8 cellular contexts compared by ENCODE assay signal in genomic region chr2:60552851-60553495, GRCh38. TPM values are rescaled to one million over a fixed set of nuclear protein-coding genes. Genes with fewer than 3 reads are reported as not detected.
DNase-seq lines count a peak whose midpoint lies in the region; ATAC-seq and TF ChIP-seq lines count a peak whose summit lies in the region.

No MANE protein-coding gene starts in this region.

- H3K4me3 ChIP-seq in BLaER1 treated with 17β-estradiol and CSF1 and Interleukin-3, amounts not matched to agents 10 nM and 100 nM: peak overlapping the region; percentile 72 to 95 (median 88)
- H3K4me3 ChIP-seq in Karpas-422 (ENCODE audit: low read length) (peak overlapping the region; percentile 82), dorsolateral prefrontal cortex (peak overlapping the region; percentile 48 to 91 (median 76))

- H3K9me3 ChIP-seq in BLaER1 treated with 17β-estradiol and CSF1 and Interleukin-3, amounts not matched to agents 10 nM and 100 nM (replicated peaks in 1 of 11): no peaks in the 10 kb centered on the region
- H3K9me3 ChIP-seq in Karpas-422 (ENCODE audit: low read length): no peaks in the 10 kb centered on the region

- H3K4me2 ChIP-seq in BLaER1 treated with 17β-estradiol and CSF1 and Interleukin-3, amounts not matched to agents 10 nM and 100 nM: peak overlapping the region; percentile 83 to 98 (median 95)
- H3K4me2 ChIP-seq in Karpas-422 (ENCODE audit: low read depth, low read length, poor library complexity, severe bottlenecking): peak overlapping the region; percentile 87

- H3K4me3 Mint-ChIP-seq in natural killer cell: peak overlapping the region; percentile 91

- peaks cover 40 to 55% of the 10 kb centered on the region in 2 donors for H3K27me3 Mint-ChIP-seq in natural killer cell (ENCODE audit: low read depth in 2 of 2)

- H4K20me1 ChIP-seq in BLaER1 treated with 17β-estradiol and CSF1 and Interleukin-3, amounts not matched to agents 10 nM and 100 nM: peaks cover 0 to 6% (median 0%) of the 10 kb centered on the region in 11 experiments; a peak in 1 of 22 replicates
- peaks cover 2% of the 10 kb centered on the region; the same call in 1 of the 2 replicates for H4K20me1 ChIP-seq in Karpas-422 (ENCODE audit: insufficient read depth, low read depth, low read length)

- H3K4me1 ChIP-seq in BLaER1 treated with 17β-estradiol and CSF1 and Interleukin-3, amounts not matched to agents 10 nM and 100 nM: peaks cover 13 to 32% (median 24%) of the 10 kb centered on the region in 10 experiments
- H3K4me1 ChIP-seq in Karpas-422 (ENCODE audit: low read length): peaks cover 49% of the 10 kb centered on the region

- peaks cover 35 to 66% of the 10 kb centered on the region in 2 donors for H3K4me1 Mint-ChIP-seq in natural killer cell

- H3K27ac ChIP-seq in BLaER1 treated with 17β-estradiol and CSF1 and Interleukin-3, amounts not matched to agents 10 nM and 100 nM: peak overlapping the region in 10 of 11 experiments; percentile 51 to 98 (median 93); a peak in 19 of 22 replicates
- peak overlapping the region; percentile 94 for H3K27ac ChIP-seq in Karpas-422 (ENCODE audit: low read length)
- peak overlapping the region in 53 of 59 donors; percentile 16 to 89 (median 75) for H3K27ac ChIP-seq in dorsolateral prefrontal cortex

- H3K27me3 ChIP-seq in BLaER1 treated with 17β-estradiol and CSF1 and Interleukin-3, amounts not matched to agents 10 nM and 100 nM: no peaks in the 10 kb centered on the region
- H3K27me3 ChIP-seq in Karpas-422 (ENCODE audit: low read length): no peaks in the 10 kb centered on the region
- H3K27me3 ChIP-seq in dorsolateral prefrontal cortex: peaks cover 0 to 67% (median 10%) of the 10 kb centered on the region in 45 donors

- TF ChIP-seq CTCF in dorsolateral prefrontal cortex (IDR thresholded peaks at IDR 0.05 in 54 of 56, conservative IDR thresholded peaks at IDR 0.05 in 2 of 56; ENCODE audit: low read depth in 1 of 56, partially characterized antibody in 56 of 56) (no peak), natural killer cell (IDR thresholded peaks at IDR 0.05) (no peak), GM10266 (IDR thresholded peaks at IDR 0.05; ENCODE audit: control insufficient read depth, insufficient read depth, low read depth, missing control alignments) (no peak)

- ATAC-seq in natural killer cell (no peak), HG03097 (IDR thresholded peaks at IDR 0.05; ENCODE audit: low FRiP score, unreplicated experiment) (no peak), GM19351 (IDR thresholded peaks at IDR 0.05; ENCODE audit: unreplicated experiment) (no peak)

- H3K36me3 Mint-ChIP-seq in natural killer cell: no peaks in the 10 kb centered on the region

- H3K9me3 Mint-ChIP-seq in natural killer cell: no peaks in the 10 kb centered on the region

- no peaks in the 10 kb centered on the region for H3K9me2 ChIP-seq in Karpas-422 (replicated peaks; ENCODE audit: insufficient read depth, low read length)

- H3K79me2 ChIP-seq in Karpas-422 (ENCODE audit: low read length): peaks cover 48% of the 10 kb centered on the region

- intact Hi-C loops in dorsolateral prefrontal cortex (cut with DNase I) (loop anchor here (5.0 to 10.0 kb wide), 2 partner anchors 1788 to 1976 kb away; no protein-coding TSS in a partner anchor), natural killer cell (cut with micrococcal nuclease) (no loop called here)

- DNase-seq in Karpas-422: peak; percentile 94
- no peak for DNase-seq in dorsolateral prefrontal cortex
- no peak for DNase-seq in natural killer cell
- DNase-seq in GF-D8 (lab: John Stamatoyannopoulos, UW): no peak
- no peak for DNase-seq in GM10266 (ENCODE audit: extremely low spot score)

- H3K36me3 ChIP-seq in BLaER1 treated with 17β-estradiol and CSF1 and Interleukin-3, amounts not matched to agents 10 nM and 100 nM: no peaks in the 10 kb centered on the region; a peak in 1 of 22 replicates
- no peaks in the 10 kb centered on the region for H3K36me3 ChIP-seq in Karpas-422 (ENCODE audit: insufficient read depth, low read length)

- peak overlapping the region; percentile 29 to 79 for H3K27ac Mint-ChIP-seq in natural killer cell

- H2AFZ ChIP-seq in Karpas-422 (ENCODE audit: low read length): no peak overlapping the region

- H3K9ac ChIP-seq in BLaER1 treated with 17β-estradiol and CSF1 and Interleukin-3, amounts not matched to agents 10 nM and 100 nM: peak overlapping the region; percentile 78 to 99 (median 96); a peak in 21 of 22 replicates
- H3K9ac ChIP-seq in Karpas-422 (ENCODE audit: low read length): peak overlapping the region; percentile 90

RNA-seq across cellular contexts. Expression of gene BCL11A, which starts 0.5 kb away (rescaled TPM):
- total RNA-seq in Karpas-422 (2014; rRNA removed; shearing (Covaris generic); ENCODE audit: low replicate concordance): 159 and 190 TPM in 2 replicates
- total RNA-seq in dorsolateral prefrontal cortex: 100 to 1,000 TPM in 76 of 120 experiments, 10 to 100 TPM in 44; 33.4 to 157 (median 108) TPM
- 1 to 10 TPM; 2.6 to 3.5 (median 3.0) TPM for total RNA-seq in natural killer cell

Comparison
In these comparisons a context has a peak if more than half of its experiments do, and no peak if none do; other contexts are left out.
1. RNA of gene BCL11A, which starts 0.5 kb away (total RNA-seq): 159 to 190 TPM in Karpas-422 and 33.4 to 157 TPM in dorsolateral prefrontal cortex; 2.6 to 3.5 TPM in natural killer cell; every median in the first group is over 4 times any median in the second.
2. Peak in every context shown above with its lines, with median percentiles within 50 percentile points of each other: H3K27ac ChIP-seq and H3K4me3 ChIP-seq.